ENCODE assay signal across 37 cellular contexts in the genomic region with DNA sequence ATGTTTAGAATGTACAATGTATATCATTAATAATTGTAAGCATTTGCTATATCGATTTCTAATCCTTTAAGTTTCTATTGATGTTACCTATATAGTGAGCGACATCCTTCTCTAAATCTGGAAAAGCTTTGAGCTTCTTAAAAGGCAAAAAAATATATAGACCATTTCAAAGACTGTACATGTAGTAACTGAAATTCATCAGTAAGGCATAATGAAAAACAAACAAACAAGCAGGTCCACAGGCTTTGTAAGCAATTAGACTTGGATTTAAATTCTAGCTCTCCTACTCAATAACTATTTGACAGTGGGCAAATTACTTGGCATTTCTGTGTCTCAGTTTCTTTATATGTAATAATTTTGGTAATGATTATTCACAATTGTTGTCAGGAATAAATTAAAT. TPM values are rescaled to one million over a fixed set of nuclear protein-coding genes. Genes with fewer than 3 reads are reported as not detected.
"Had no signal": no experiment of that assay in that cellular context is flagged by ENCODE, and none has a peak within 500 bp of the region (broad histone marks: within the 10 kb centered on the region; RNA-seq: fewer than 3 reads in every experiment).

No MANE protein-coding gene starts in this region.

- H3K4me1 ChIP-seq: adrenal gland, ascending aorta, body of pancreas, breast epithelium had no signal

- H3K4me3 ChIP-seq: adrenal gland, ascending aorta, body of pancreas, breast epithelium, cardiac muscle cell had no signal

- ATAC-seq: activated naive CD4-positive, alpha-beta T cell treated with anti-CD3 and anti-CD28 coated beads, Interleukin-2, amount 50 U/mL, for 72 hours; activated naive CD8-positive, alpha-beta T cell treated with anti-CD3 and anti-CD28 coated beads, Interleukin-2, amount 50 U/mL, for 24 hours; activated T-cell treated with anti-CD3 and anti-CD28 coated beads, Interleukin-2, amount 50 U/mL, for 4 hours; activated T-cell treated with anti-CD3 and anti-CD28 coated beads, Interleukin-2, amount 50 U/mL, for 72 hours; activated T-helper 17 cell treated with anti-CD3 and anti-CD28 coated beads, Interleukin-2, amount 50 U/mL, for 72 hours; body of pancreas had no signal

- FAIRE-seq: astrocyte, bronchial epithelial cell had no signal

- H3K27ac ChIP-seq: adrenal gland, ascending aorta, body of pancreas, brain microvascular endothelial cell, breast epithelium, cardiac muscle cell had no signal

- DNase-seq: activated effector memory CD4-positive, alpha-beta T cell treated with anti-CD3 and anti-CD28 coated beads, Interleukin-2, amount 50 U/mL, for 16 hours; activated effector memory CD4-positive, alpha-beta T cell treated with Interleukin-2 at 50 U/mL for 16 hours; activated gamma-delta T cell; activated gamma-delta T cell treated with Interleukin-2 at 50 U/mL for 16 hours; activated naive CD4-positive, alpha-beta T cell; activated naive CD4-positive, alpha-beta T cell treated with anti-CD3 and anti-CD28 coated beads for 36 hours; activated naive CD4-positive, alpha-beta T cell treated with anti-CD3 and anti-CD28 coated beads, Interleukin-2, amount 10 ng/mL, durations not matched to agents 7 days and 5 days; activated naive CD4-positive, alpha-beta T cell treated with anti-CD3 and anti-CD28 coated beads, Interleukin-2, amount 50 U/mL, for 16 hours; activated naive CD4-positive, alpha-beta T cell treated with Interleukin-2 at 50 U/mL for 16 hours; activated naive CD8-positive, alpha-beta T cell treated with anti-CD3 and anti-CD28 coated beads for 36 hours; activated naive CD8-positive, alpha-beta T cell treated with anti-CD3 and anti-CD28 coated beads, Interleukin-2, amount 10 ng/mL, durations not matched to agents 7 days and 5 days; activated naive CD8-positive, alpha-beta T cell treated with anti-CD3 and anti-CD28 coated beads, Interleukin-2, amount 50 U/mL, for 24 hours; activated T-cell treated with anti-CD3 and anti-CD28 coated beads, Interleukin-2, amount 50 U/mL, for 1 hour; activated T-cell treated with anti-CD3 and anti-CD28 coated beads, Interleukin-2, amount 50 U/mL, for 24 hours; activated T-cell treated with anti-CD3 and anti-CD28 coated beads, Interleukin-2, amount 50 U/mL, for 4 hours; activated T-cell treated with anti-CD3 and anti-CD28 coated beads, Interleukin-2, amount 50 U/mL, for 72 hours; adrenal gland; amniotic stem cell; amygdala; anterior cingulate cortex; aorta; body of pancreas; brain microvascular endothelial cell; caudate nucleus; central memory CD4-positive, alpha-beta T cell; cerebellar nuclear complex had no signal

- H3K9me3 ChIP-seq: adrenal gland, ascending aorta, body of pancreas, breast epithelium had no signal

- H3K36me3 ChIP-seq: adrenal gland, ascending aorta, brain microvascular endothelial cell, breast epithelium, cardiac muscle cell had no signal

- H3K27me3 ChIP-seq: adrenal gland, ascending aorta, body of pancreas, brain microvascular endothelial cell, breast epithelium, cardiac muscle cell had no signal

RNA-seq across cellular contexts. Expression of gene NACA2, which starts 51.7 kb away (rescaled TPM):
- total RNA-seq: activated naive CD4-positive, alpha-beta T cell treated with anti-CD3 and anti-CD28 coated beads for 36 hours; activated naive CD4-positive, alpha-beta T cell treated with anti-CD3 and anti-CD28 coated beads, Interleukin-2, amount 50 U/mL, for 72 hours; activated naive CD8-positive, alpha-beta T cell treated with anti-CD3 and anti-CD28 coated beads for 36 hours; activated naive CD8-positive, alpha-beta T cell treated with anti-CD3 and anti-CD28 coated beads, Interleukin-2, amount 10 ng/mL, durations not matched to agents 7 days and 5 days; activated T-cell treated with anti-CD3 and anti-CD28 coated beads, Interleukin-2, amount 50 U/mL, for 4 hours; activated T-cell treated with anti-CD3 and anti-CD28 coated beads, Interleukin-2, amount 50 U/mL, for 72 hours; activated T-helper 17 cell treated with anti-CD3 and anti-CD28 coated beads, Interleukin-2, amount 50 U/mL, for 72 hours; activated T-helper 2 cell treated with anti-CD3 and anti-CD28 coated beads, Interferon-gamma antibody, Interleukin-2, Interleukin-4, amounts not matched to agents 10 μg/mL and 5 μg/mL and 100 μg/mL, durations not matched to agents 14 hours and 24 hours and 36 hours; adrenal gland; aorta; ascending aorta; astrocyte; breast epithelium; bronchial epithelial cell; cardiac muscle cell; cardiac septum; cerebellum; chondrocyte had no signal
- polyA plus RNA-seq: cardiac muscle cell had no signal
